17 cellular contexts compared by ENCODE assay signal in genomic region chr18:49845629-49846252, GRCh38.
"Had no signal": no experiment of that assay in that cellular context is flagged by ENCODE, and none has a peak within 500 bp of the region (broad histone marks: within the 10 kb centered on the region; RNA-seq: fewer than 3 reads in every experiment).

No MANE protein-coding gene starts in this region.

- H3K36me3 Mint-ChIP-seq: activated CD8-positive, alpha-beta memory T cell treated with anti-CD3 and anti-CD28 coated beads, Interleukin-2, amount 10 ng/mL, durations not matched to agents 7 days and 5 days; activated naive CD8-positive, alpha-beta T cell; brain; naive thymus-derived CD4-positive, alpha-beta T cell had no signal

- DNase-seq: activated CD4-positive, alpha-beta T cell treated with anti-CD3 and anti-CD28 coated beads, Interleukin-2, amount 50 U/mL, for 4 hours; activated CD8-positive, alpha-beta memory T cell treated with anti-CD3 and anti-CD28 coated beads, Interleukin-2, amount 10 ng/mL, durations not matched to agents 7 days and 5 days; activated effector memory CD4-positive, alpha-beta T cell treated with Interleukin-2 at 50 U/mL for 16 hours; activated T-cell treated with anti-CD3 and anti-CD28 coated beads, Interleukin-2, amount 50 U/mL, for 24 hours; effector memory CD8-positive, alpha-beta T cell; erythroblast; kidney; midbrain; naive thymus-derived CD4-positive, alpha-beta T cell; stimulated activated CD4-positive, alpha-beta T cell treated with anti-CD3 and anti-CD28 coated beads, Interleukin-2, amount 100 ng/mL, for 48 hours; stimulated activated naive CD8-positive, alpha-beta T cell treated with anti-CD3 and anti-CD28 coated beads, Interleukin-15, Interleukin-2, amounts not matched to agents 100 U/mL and 50 U/mL, for 24 hours; T-helper 2 cell had no signal

- H3K4me1 Mint-ChIP-seq: activated CD8-positive, alpha-beta memory T cell treated with anti-CD3 and anti-CD28 coated beads, Interleukin-2, amount 10 ng/mL, durations not matched to agents 7 days and 5 days had no signal

- H3K4me3 Mint-ChIP-seq: activated CD8-positive, alpha-beta memory T cell treated with anti-CD3 and anti-CD28 coated beads, Interleukin-2, amount 10 ng/mL, durations not matched to agents 7 days and 5 days; activated naive CD8-positive, alpha-beta T cell; activated T-cell treated with anti-CD3 and anti-CD28 coated beads, Interleukin-2, amount 50 U/mL, for 24 hours; brain; dendritic cell treated with granulocyte-macrophage colony-stimulating factor and Interleukin-4, amounts not matched to agents 40 ng/mL and 50 ng/mL, for 4 days; effector memory CD8-positive, alpha-beta T cell; naive thymus-derived CD4-positive, alpha-beta T cell had no signal

- ATAC-seq: activated CD4-positive, CD25-positive, alpha-beta regulatory T cell treated with anti-CD3 and anti-CD28 coated beads, Interleukin-2, amount 50 U/mL, for 24 hours; activated CD8-positive, alpha-beta memory T cell treated with anti-CD3 and anti-CD28 coated beads, Interleukin-2, amount 10 ng/mL, durations not matched to agents 7 days and 5 days; effector memory CD8-positive, alpha-beta T cell; naive thymus-derived CD4-positive, alpha-beta T cell; stimulated activated naive CD8-positive, alpha-beta T cell treated with anti-CD3 and anti-CD28 coated beads, Interleukin-15, Interleukin-2, amounts not matched to agents 100 U/mL and 50 U/mL, for 24 hours had no signal

- H3K9me3 ChIP-seq: prostate gland had no signal

- H3K36me3 ChIP-seq: prostate gland had no signal

- H3K4me1 ChIP-seq: prostate gland had no signal

- H3K27ac ChIP-seq: prostate gland had no signal

- H3K9me3 Mint-ChIP-seq: activated T-cell treated with anti-CD3 and anti-CD28 coated beads, Interleukin-2, amount 50 U/mL, for 24 hours; brain; dendritic cell treated with granulocyte-macrophage colony-stimulating factor and Interleukin-4, amounts not matched to agents 40 ng/mL and 50 ng/mL, for 4 days; effector memory CD8-positive, alpha-beta T cell; naive thymus-derived CD4-positive, alpha-beta T cell had no signal

- H3K27ac Mint-ChIP-seq: activated CD8-positive, alpha-beta memory T cell treated with anti-CD3 and anti-CD28 coated beads, Interleukin-2, amount 10 ng/mL, durations not matched to agents 7 days and 5 days; activated naive CD8-positive, alpha-beta T cell; activated T-cell treated with anti-CD3 and anti-CD28 coated beads, Interleukin-2, amount 50 U/mL, for 24 hours; dendritic cell treated with granulocyte-macrophage colony-stimulating factor and Interleukin-4, amounts not matched to agents 40 ng/mL and 50 ng/mL, for 4 days; effector memory CD8-positive, alpha-beta T cell; naive thymus-derived CD4-positive, alpha-beta T cell had no signal

- H3K4me3 ChIP-seq: prostate gland had no signal
